11 cellular contexts compared by ENCODE assay signal in the genomic region with DNA sequence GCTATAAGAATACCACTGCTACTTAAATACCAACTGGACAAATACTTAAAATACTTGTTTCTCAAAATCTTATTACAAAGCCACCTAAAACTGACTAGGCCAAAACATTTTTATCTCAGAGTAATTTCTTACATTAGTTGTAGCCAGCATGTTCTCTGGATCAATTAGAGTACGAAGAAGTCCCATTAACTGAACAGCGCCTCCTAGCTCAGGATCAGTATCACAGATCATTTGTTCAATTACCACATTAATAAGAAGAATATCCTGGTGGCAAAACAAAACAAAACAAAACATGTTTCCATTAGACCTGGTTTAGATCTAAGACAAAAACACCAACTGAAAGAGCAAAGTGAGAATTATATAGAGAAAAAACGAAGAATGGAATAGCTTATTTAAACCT. TPM values are rescaled to one million over a fixed set of nuclear protein-coding genes. Genes with fewer than 3 reads are reported as not detected.
DNase-seq lines count a peak whose midpoint lies in the region; ATAC-seq, FAIRE-seq and TF ChIP-seq lines count a peak whose summit lies in the region.
"Had no signal": no experiment of that assay in that cellular context is flagged by ENCODE, and none has a peak within 500 bp of the region (broad histone marks: within the 10 kb centered on the region; RNA-seq: fewer than 3 reads in every experiment).

No MANE protein-coding gene starts in this region.

- no peak overlapping the region for H4K8ac ChIP-seq in mesenchymal stem cell (ENCODE audit: low read length)

- H3K4me1 ChIP-seq in mesenchymal stem cell (ENCODE audit: control insufficient read depth, insufficient read depth, low read depth, low read length), result no peaks in the 10 kb centered on the region
- peaks cover 0 to 7% of the 10 kb centered on the region in 2 donors for H3K4me1 ChIP-seq in right atrium auricular region

- peak; percentile 23 for TF ChIP-seq CTCF in CD14-positive monocyte (IDR thresholded peaks at IDR 0.05)
- no peak for TF ChIP-seq CTCF in right atrium auricular region (IDR thresholded peaks at IDR 0.05)

- no peak overlapping the region for H2BK12ac ChIP-seq in mesenchymal stem cell (ENCODE audit: low read length in 2 of 2)

- H2BK5ac ChIP-seq in mesenchymal stem cell (ENCODE audit: low read depth, low read length, poor library complexity, severe bottlenecking), result no peak overlapping the region

- H3K9me3 Mint-ChIP-seq in CD14-positive monocyte, result no peaks in the 10 kb centered on the region
- no peaks in the 10 kb centered on the region for H3K9me3 Mint-ChIP-seq in T-helper 2 cell treated with Interferon-gamma antibody and Interleukin-4, amounts not matched to agents 5 μg/mL and 100 μg/mL, for 36 hours

- H3K18ac ChIP-seq in mesenchymal stem cell (ENCODE audit: low read depth in 1 of 2, low read length in 2 of 2), result no peak overlapping the region

- H3K9me3 ChIP-seq in mesenchymal stem cell (ENCODE audit: control insufficient read depth, low read length) (no peaks in the 10 kb centered on the region), right atrium auricular region (no peaks in the 10 kb centered on the region)

- peak overlapping the region in 1 of 7 donors; percentile 53 for H3K27ac Mint-ChIP-seq in CD14-positive monocyte
- peak overlapping the region; percentile 4 for H3K27ac Mint-ChIP-seq in T-helper 2 cell treated with Interferon-gamma antibody and Interleukin-4, amounts not matched to agents 5 μg/mL and 100 μg/mL, for 36 hours

- no peak overlapping the region for H2BK15ac ChIP-seq in mesenchymal stem cell (ENCODE audit: low read depth, poor library complexity, severe bottlenecking)

- DNase-seq in CD14-positive monocyte (ENCODE audit: low spot score) (no peak), GM12891 (ENCODE audit: insufficient read length, low spot score) (no peak), mesenchymal stem cell (peak; percentile 24), right atrium auricular region (ENCODE audit: low spot score) (no peak), retina (no peak)
- no peak for DNase-seq in T-helper 2 cell treated with Interferon-gamma antibody and Interleukin-4, amounts not matched to agents 5 μg/mL and 100 μg/mL, for 36 hours (ENCODE audit: low spot score)
- DNase-seq in stimulated activated CD8-positive, alpha-beta memory T cell treated with anti-CD3 and anti-CD28 coated beads, Interleukin-4, amount 100 ng/mL, for 48 hours, result no peak
- DNase-seq: NCI-H146; stimulated activated naive CD4-positive, alpha-beta T cell treated with Interleukin-2 at 50 U/mL for 16 hours; SW 1271 had no signal

- H3K4me3 ChIP-seq in mesenchymal stem cell (ENCODE audit: insufficient read depth in 1 of 2, low read depth in 1 of 2, low read length in 2 of 2) (no peak overlapping the region), right atrium auricular region (no peak overlapping the region)

- TF ChIP-seq POLR2A in GM12891 (IDR thresholded peaks at IDR 0.05; ENCODE audit: low read depth, low read length), result no peak

- H3K4me1 Mint-ChIP-seq in CD14-positive monocyte, result peaks cover 5% of the 10 kb centered on the region
- peaks cover 8% of the 10 kb centered on the region for H3K4me1 Mint-ChIP-seq in T-helper 2 cell treated with Interferon-gamma antibody and Interleukin-4, amounts not matched to agents 5 μg/mL and 100 μg/mL, for 36 hours (ENCODE audit: low read depth)

- no peak overlapping the region for H2BK120ac ChIP-seq in mesenchymal stem cell (ENCODE audit: low read depth, low read length)

- H3K36me3 ChIP-seq in mesenchymal stem cell (ENCODE audit: control insufficient read depth in 1 of 2, insufficient read depth in 2 of 2, low read depth in 1 of 2, low read length in 2 of 2) (peaks cover 0 to 67% of the 10 kb centered on the region in 2 experiments), right atrium auricular region (peaks cover 31% of the 10 kb centered on the region)

- H4K91ac ChIP-seq in mesenchymal stem cell (ENCODE audit: low read length), result no peak overlapping the region

- H2AFZ ChIP-seq in mesenchymal stem cell (ENCODE audit: low read depth, low read length), result no peak overlapping the region

- H3K23ac ChIP-seq in mesenchymal stem cell (ENCODE audit: low read length in 2 of 2), result no peak overlapping the region

- H3K9ac ChIP-seq in mesenchymal stem cell (ENCODE audit: low read length), result no peak overlapping the region

- no peak overlapping the region for H2AK5ac ChIP-seq in mesenchymal stem cell (ENCODE audit: low read length, severe bottlenecking)

- no peak overlapping the region for H3K27ac ChIP-seq in mesenchymal stem cell (ENCODE audit: low read length, poor library complexity, severe bottlenecking)
- no peak overlapping the region for H3K27ac ChIP-seq in right atrium auricular region

- no peak overlapping the region for H3K4me2 ChIP-seq in mesenchymal stem cell (ENCODE audit: low read length, poor library complexity, severe bottlenecking)

- no peak overlapping the region for H3K4me3 Mint-ChIP-seq in CD14-positive monocyte
- no peak overlapping the region for H3K4me3 Mint-ChIP-seq in T-helper 2 cell treated with Interferon-gamma antibody and Interleukin-4, amounts not matched to agents 5 μg/mL and 100 μg/mL, for 36 hours

- 82% methylated on average over 2 of the region's 3 CpGs for WGBS in mesenchymal stem cell

- FAIRE-seq in GM12891 (lab: Jason Lieb, UNC), result peak; percentile 20

- no peak for ATAC-seq in GM18867 (IDR thresholded peaks at IDR 0.05; ENCODE audit: unreplicated experiment)

- intact Hi-C loops in CD14-positive monocyte (cut with micrococcal nuclease), result no loop called here

- no peaks in the 10 kb centered on the region for H3K27me3 ChIP-seq in mesenchymal stem cell (ENCODE audit: control insufficient read depth in 1 of 2, insufficient read depth in 1 of 2, low read length in 2 of 2)
- H3K27me3 ChIP-seq in right atrium auricular region, result no peaks in the 10 kb centered on the region

- no peaks in the 10 kb centered on the region for H3K27me3 Mint-ChIP-seq in CD14-positive monocyte (ENCODE audit: low read depth in 3 of 3)
- H3K27me3 Mint-ChIP-seq in T-helper 2 cell treated with Interferon-gamma antibody and Interleukin-4, amounts not matched to agents 5 μg/mL and 100 μg/mL, for 36 hours (ENCODE audit: low read depth), result no peaks in the 10 kb centered on the region

- peaks cover 6% of the 10 kb centered on the region for H3K79me1 ChIP-seq in mesenchymal stem cell (replicated peaks; ENCODE audit: low read length, poor library complexity, severe bottlenecking)

- no peak overlapping the region for H3K14ac ChIP-seq in mesenchymal stem cell (ENCODE audit: low read length in 2 of 2)

- H3K4ac ChIP-seq in mesenchymal stem cell (ENCODE audit: low read depth in 1 of 2, low read length in 2 of 2), result no peak overlapping the region

- peaks cover 68 to 78% of the 10 kb centered on the region in 2 donors for H3K36me3 Mint-ChIP-seq in CD14-positive monocyte
- peaks cover 49% of the 10 kb centered on the region for H3K36me3 Mint-ChIP-seq in T-helper 2 cell treated with Interferon-gamma antibody and Interleukin-4, amounts not matched to agents 5 μg/mL and 100 μg/mL, for 36 hours (ENCODE audit: low read depth)

TF ChIP-seq in GM12891, 5 proteins besides CTCF, POLR2A, EP300 and RAD21:
- no peak for TF ChIP-seq PAX5 (IDR thresholded peaks at IDR 0.05; ENCODE audit: insufficient read depth, low read length, severe bottlenecking)
- no peak for TF ChIP-seq TAF1 (IDR thresholded peaks at IDR 0.05; ENCODE audit: low read depth, low read length)
- TF ChIP-seq POU2F2 (IDR thresholded peaks at IDR 0.05; ENCODE audit: low read depth, low read length), result no peak
- no peak for TF ChIP-seq POLR2AphosphoS5 (IDR thresholded peaks at IDR 0.05; ENCODE audit: low read depth, low read length)
- no peak for TF ChIP-seq SPI1 (IDR thresholded peaks at IDR 0.05; ENCODE audit: low read depth, low read length)

RNA-seq across cellular contexts. Expression of gene PPP4R3B, which starts 36.0 kb away (rescaled TPM):
- polyA plus RNA-seq in CD14-positive monocyte, result 10 to 100 TPM; 30.2 to 41.1 TPM
- polyA plus RNA-seq in GM12891 (2012; ENCODE audit: low read depth, missing spikeins), result 24.3 TPM
- 21.6 TPM for polyA plus RNA-seq in mesenchymal stem cell (2013, experiment 1 of 2)
- 22.2 TPM for polyA plus RNA-seq in mesenchymal stem cell (2013, experiment 2 of 2)
- total RNA-seq in right atrium auricular region, result 10 to 100 TPM; 22.8 to 23.4 TPM
